In genomic region chr1:113976609-113977278, GRCh38 we compare ENCODE assay signal across 8 cellular contexts. TPM values are rescaled to one million over a fixed set of nuclear protein-coding genes. Genes with fewer than 3 reads are reported as not detected.
A peak's percentile ranks its signal among the peaks of the same experiment; 100 is the strongest.
DNase-seq lines count a peak whose midpoint lies in the region; ATAC-seq, FAIRE-seq and TF ChIP-seq lines count a peak whose summit lies in the region.

No MANE protein-coding gene starts in this region.

- CTCF ChIA-PET in HEK293T (lab: Yijun Ruan, JAX) = interaction anchor here (0.6 to 1.7 kb wide), 6 partner anchors 30 to 306 kb away, joined by 3 to 16 read pairs (median 6); no protein-coding TSS in a partner anchor

- DNase-seq in AML-193 (lab: John Stamatoyannopoulos, UW) = peak; percentile 50 to 52
- peak; percentile 46 for DNase-seq in HEK293T (ENCODE audit: extremely low spot score)
- peak; percentile 46 for DNase-seq in iPS DF 4.7 (ENCODE audit: extremely low read depth, low spot score)
- DNase-seq in thoracic aorta (ENCODE audit: low spot score) = no peak
- no peak for DNase-seq in activated CD8-positive, alpha-beta memory T cell treated with anti-CD3 and anti-CD28 coated beads, Interleukin-2, amount 50 U/mL, for 48 hours
- DNase-seq in frontal cortex (ENCODE audit: low spot score in 2 of 2) = no peak

- peak; percentile 31 for TF ChIP-seq CTCF in thoracic aorta (IDR thresholded peaks at IDR 0.05)

- H3K4me3 ChIP-seq in thoracic aorta = no peak overlapping the region

- H3K36me3 ChIP-seq in thoracic aorta = peaks cover 11% of the 10 kb centered on the region

- H3K27ac ChIP-seq in thoracic aorta = peak overlapping the region in 1 of 2 donors; percentile 26

- FAIRE-seq in TTC549 (lab: Jason Lieb, UNC) = peak; percentile 91
- FAIRE-seq in frontal cortex (lab: Jason Lieb, UNC) = no peak

- no peaks in the 10 kb centered on the region for H3K9me3 ChIP-seq in thoracic aorta

- POLR2A ChIA-PET in HEK293T (lab: Yijun Ruan, JAX) = no interaction called here

- H3K4me1 ChIP-seq in thoracic aorta (ENCODE audit: control insufficient read depth in 1 of 2, low read depth in 2 of 2) = peaks cover 12 to 55% of the 10 kb centered on the region in 2 donors

- ATAC-seq in thoracic aorta (ENCODE audit: insufficient number of reproducible peaks, low FRiP score, low read depth) (no peak), GM18511 (IDR thresholded peaks at IDR 0.05; ENCODE audit: unreplicated experiment) (no peak)

- H3K27me3 ChIP-seq in thoracic aorta (replicated peaks; ENCODE audit: insufficient read depth) = no peaks in the 10 kb centered on the region

TF ChIP-seq in HEK293T, 16 proteins besides CTCF, POLR2A, EP300 and RAD21:
- TF ChIP-seq CTBP1 (IDR thresholded peaks at IDR 0.05; ENCODE audit: borderline replicate concordance) (no peak), FOXA1 (IDR thresholded peaks at IDR 0.05) (no peak), SUZ12 (IDR thresholded peaks at IDR 0.05) (no peak), ARNT (IDR thresholded peaks at IDR 0.05) (no peak), FOXM1 (IDR thresholded peaks at IDR 0.05; ENCODE audit: borderline replicate concordance) (no peak), ZNF384 (IDR thresholded peaks at IDR 0.05) (no peak), FOXK2 (IDR thresholded peaks at IDR 0.05) (no peak), NFRKB (IDR thresholded peaks at IDR 0.05) (no peak), BHLHE40 (IDR thresholded peaks at IDR 0.05; ENCODE audit: borderline replicate concordance) (no peak), PKNOX1 (IDR thresholded peaks at IDR 0.05) (no peak), ELF4 (IDR thresholded peaks at IDR 0.05) (no peak), LEF1 (IDR thresholded peaks at IDR 0.05; ENCODE audit: borderline replicate concordance) (no peak), SP1 (IDR thresholded peaks at IDR 0.05) (no peak), HDGF (IDR thresholded peaks at IDR 0.05; ENCODE audit: borderline replicate concordance) (no peak), TARDBP (IDR thresholded peaks at IDR 0.05) (no peak), L3MBTL2 (conservative IDR thresholded peaks at IDR 0.05) (no peak)
TF ChIP-seq in HEK293T: peak in this region for 0.

RNA-seq across cellular contexts. Expression of gene OLFML3, which starts 2.5 kb away (rescaled TPM):
- total RNA-seq in thoracic aorta (10 to 100 TPM; 56.0 to 63.9 TPM), frontal cortex (17.5 TPM)

RNA-seq across cellular contexts. Expression of gene HIPK1, which starts 47.6 kb away (rescaled TPM):
- total RNA-seq in thoracic aorta = 10 to 100 TPM; 47.4 to 59.1 TPM
- total RNA-seq in frontal cortex = 35.5 TPM

Comparison
In these comparisons a context has a peak if more than half of its experiments do, and no peak if none do; other contexts are left out.
1. DNase-seq: peak in AML-193 (2 of 2), HEK293T (single experiment) and iPS DF 4.7 (single experiment); none in thoracic aorta (single experiment), activated CD8-positive, alpha-beta memory T cell treated with anti-CD3 and anti-CD28 coated beads, Interleukin-2, amount 50 U/mL, for 48 hours (single experiment) and frontal cortex (0 of 2).